ENCODE assay signal across 8 cellular contexts in genomic region chr17:7306911-7307685, GRCh38. TPM values are rescaled to one million over a fixed set of nuclear protein-coding genes. Genes with fewer than 3 reads are reported as not detected.
DNase-seq lines count a peak whose midpoint lies in the region; ATAC-seq and TF ChIP-seq lines count a peak whose summit lies in the region.

Gene EIF5A, plus strand, starts transcription at chr17:7307628. Its CDS starts 2,008 bp downstream, at chr17:7309636.

- ATAC-seq in GM18907 (IDR thresholded peaks at IDR 0.05; ENCODE audit: unreplicated experiment) (peak; percentile 77), HG03159 (IDR thresholded peaks at IDR 0.05; ENCODE audit: unreplicated experiment) (peak; percentile 62), WTC11 (peak; percentile 87)

- peak within 1 kb of the TSS; percentile 95 for H3K27ac ChIP-seq in smooth muscle cell (ENCODE audit: low read depth)

- peak within 1 kb of the TSS; percentile 99 for H3K4me2 ChIP-seq in smooth muscle cell

- POLR2A ChIA-PET in AG04449 (lab: Yijun Ruan, JAX) (no interaction called here), WTC11 (lab: Charles Lee) (no interaction called here)

- H3K9ac ChIP-seq in smooth muscle cell (ENCODE audit: low read depth) = peak within 1 kb of the TSS; percentile 98

- no peaks in the 10 kb centered on the region for H3K9me3 ChIP-seq in smooth muscle cell (replicated peaks; ENCODE audit: low read depth)

- peaks cover 4% of the 10 kb centered on the region for H3K36me3 ChIP-seq in smooth muscle cell (ENCODE audit: low read depth)

- peak within 1 kb of the TSS; percentile 92 for H3K4me3 ChIP-seq in AG04449 (ENCODE audit: low read depth, low read length)
- H3K4me3 ChIP-seq in cardiac fibroblast (replicated peaks in 1 of 2; ENCODE audit: low read depth in 2 of 2, low read length in 2 of 2) = peak within 1 kb of the TSS; percentile 89 to 93
- peak within 1 kb of the TSS; percentile 85 for H3K4me3 ChIP-seq in smooth muscle cell

- H3K36me3 Mint-ChIP-seq in WTC11 = peaks cover 28% of the 10 kb centered on the region

- CTCF ChIA-PET in AG04449 (lab: Yijun Ruan, JAX) (interaction anchor here (2.3 to 11.7 kb wide), 2 partner anchors 11 to 23 kb away, joined by 15 to 255 read pairs; partner anchors contain the start of gene SLC2A4), WTC11 (lab: Charles Lee) (interaction anchor here (2.0 kb wide), 1 partner anchor 26 kb away, joined by 7 read pairs; the partner anchor contains the start of gene SLC2A4)

- DNase-seq in AG04449 (ENCODE audit: low read depth, low spot score) = peak; percentile 99
- peak; percentile 99 for DNase-seq in NCI-H226
- DNase-seq in WTC11 (ENCODE audit: low spot score) = peak; percentile 100
- DNase-seq in cardiac fibroblast (ENCODE audit: low read depth in 2 of 2) = peak; percentile 100
- DNase-seq in iPS-NIHi7 (ENCODE audit: extremely low spot score) = peak; percentile 96
- peak; percentile 100 for DNase-seq in smooth muscle cell (lab: John Stamatoyannopoulos, UW; ENCODE audit: unreplicated experiment)

- H3F3A ChIP-seq in smooth muscle cell (ENCODE audit: low read depth) = peaks cover 23% of the 10 kb centered on the region

- H4K20me1 ChIP-seq in smooth muscle cell (ENCODE audit: low read depth) = peaks cover 43% of the 10 kb centered on the region

- H3K4me1 Mint-ChIP-seq in WTC11 = peaks cover 26% of the 10 kb centered on the region

- H2AFZ ChIP-seq in smooth muscle cell (ENCODE audit: low read depth) = peak within 1 kb of the TSS; percentile 56

- peaks cover 45% of the 10 kb centered on the region for H3K79me2 ChIP-seq in smooth muscle cell (ENCODE audit: low read depth)

- H3K27me3 ChIP-seq in smooth muscle cell (ENCODE audit: low read depth) = no peaks in the 10 kb centered on the region

- H3K4me1 ChIP-seq in smooth muscle cell (ENCODE audit: low read depth) = peaks cover 10% of the 10 kb centered on the region

- peaks cover 4% of the 10 kb centered on the region for H3K9me3 Mint-ChIP-seq in WTC11

- peak within 1 kb of the TSS; percentile 89 for H3K4me3 Mint-ChIP-seq in WTC11

- no peak for TF ChIP-seq CTCF in AG04449 (IDR thresholded peaks at IDR 0.05; ENCODE audit: insufficient read depth, low read length, missing control alignments)
- no peak for TF ChIP-seq CTCF in WTC11 (IDR thresholded peaks at IDR 0.05)
- no peak for TF ChIP-seq CTCF in cardiac fibroblast (IDR thresholded peaks at IDR 0.05; ENCODE audit: low read depth, low read length)
- no peak for TF ChIP-seq CTCF in smooth muscle cell (IDR thresholded peaks at IDR 0.05; ENCODE audit: borderline replicate concordance, insufficient read depth, poor library complexity, severe bottlenecking)

- under 1% methylated on average over 64 of the region's 64 CpGs for WGBS in smooth muscle cell (ENCODE audit: low lambda C conversion rate)

- peak within 1 kb of the TSS; percentile 99 for H3K27ac Mint-ChIP-seq in WTC11

- H3K27me3 Mint-ChIP-seq in WTC11 (ENCODE audit: low read depth) = peaks cover 15% of the 10 kb centered on the region

TF ChIP-seq in WTC11, 78 proteins besides CTCF, POLR2A, EP300 and RAD21 (continues in another document):
- TF ChIP-seq TEAD4 (CRISPR knock-in tag; IDR thresholded peaks at IDR 0.05) (no peak), NR1H2 (CRISPR knock-in tag; IDR thresholded peaks at IDR 0.05) (no peak), TEAD1 (CRISPR knock-in tag; IDR thresholded peaks at IDR 0.05) (no peak; the same call in 1 of the 2 replicates), USF1 (CRISPR knock-in tag; IDR thresholded peaks at IDR 0.05) (peak; percentile 30; the same call in 1 of the 2 replicates), OVOL2 (CRISPR knock-in tag; IDR thresholded peaks at IDR 0.05; ENCODE audit: borderline replicate concordance) (no peak), SMAD3 (CRISPR knock-in tag; IDR thresholded peaks at IDR 0.05; ENCODE audit: borderline replicate concordance) (no peak), CREB1 (CRISPR knock-in tag; IDR thresholded peaks at IDR 0.05) (no peak)
- TF ChIP-seq, protein P1, sequence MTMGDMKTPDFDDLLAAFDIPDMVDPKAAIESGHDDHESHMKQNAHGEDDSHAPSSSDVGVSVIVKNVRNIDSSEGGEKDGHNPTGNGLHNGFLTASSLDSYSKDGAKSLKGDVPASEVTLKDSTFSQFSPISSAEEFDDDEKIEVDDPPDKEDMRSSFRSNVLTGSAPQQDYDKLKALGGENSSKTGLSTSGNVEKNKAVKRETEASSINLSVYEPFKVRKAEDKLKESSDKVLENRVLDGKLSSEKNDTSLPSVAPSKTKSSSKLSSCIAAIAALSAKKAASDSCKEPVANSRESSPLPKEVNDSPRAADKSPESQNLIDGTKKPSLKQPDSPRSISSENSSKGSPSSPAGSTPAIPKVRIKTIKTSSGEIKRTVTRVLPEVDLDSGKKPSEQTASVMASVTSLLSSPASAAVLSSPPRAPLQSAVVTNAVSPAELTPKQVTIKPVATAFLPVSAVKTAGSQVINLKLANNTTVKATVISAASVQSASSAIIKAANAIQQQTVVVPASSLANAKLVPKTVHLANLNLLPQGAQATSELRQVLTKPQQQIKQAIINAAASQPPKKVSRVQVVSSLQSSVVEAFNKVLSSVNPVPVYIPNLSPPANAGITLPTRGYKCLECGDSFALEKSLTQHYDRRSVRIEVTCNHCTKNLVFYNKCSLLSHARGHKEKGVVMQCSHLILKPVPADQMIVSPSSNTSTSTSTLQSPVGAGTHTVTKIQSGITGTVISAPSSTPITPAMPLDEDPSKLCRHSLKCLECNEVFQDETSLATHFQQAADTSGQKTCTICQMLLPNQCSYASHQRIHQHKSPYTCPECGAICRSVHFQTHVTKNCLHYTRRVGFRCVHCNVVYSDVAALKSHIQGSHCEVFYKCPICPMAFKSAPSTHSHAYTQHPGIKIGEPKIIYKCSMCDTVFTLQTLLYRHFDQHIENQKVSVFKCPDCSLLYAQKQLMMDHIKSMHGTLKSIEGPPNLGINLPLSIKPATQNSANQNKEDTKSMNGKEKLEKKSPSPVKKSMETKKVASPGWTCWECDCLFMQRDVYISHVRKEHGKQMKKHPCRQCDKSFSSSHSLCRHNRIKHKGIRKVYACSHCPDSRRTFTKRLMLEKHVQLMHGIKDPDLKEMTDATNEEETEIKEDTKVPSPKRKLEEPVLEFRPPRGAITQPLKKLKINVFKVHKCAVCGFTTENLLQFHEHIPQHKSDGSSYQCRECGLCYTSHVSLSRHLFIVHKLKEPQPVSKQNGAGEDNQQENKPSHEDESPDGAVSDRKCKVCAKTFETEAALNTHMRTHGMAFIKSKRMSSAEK (CRISPR knock-in tag; IDR thresholded peaks at IDR 0.05; ENCODE audit: borderline replicate concordance) = no peak
- TF ChIP-seq, protein P2, sequence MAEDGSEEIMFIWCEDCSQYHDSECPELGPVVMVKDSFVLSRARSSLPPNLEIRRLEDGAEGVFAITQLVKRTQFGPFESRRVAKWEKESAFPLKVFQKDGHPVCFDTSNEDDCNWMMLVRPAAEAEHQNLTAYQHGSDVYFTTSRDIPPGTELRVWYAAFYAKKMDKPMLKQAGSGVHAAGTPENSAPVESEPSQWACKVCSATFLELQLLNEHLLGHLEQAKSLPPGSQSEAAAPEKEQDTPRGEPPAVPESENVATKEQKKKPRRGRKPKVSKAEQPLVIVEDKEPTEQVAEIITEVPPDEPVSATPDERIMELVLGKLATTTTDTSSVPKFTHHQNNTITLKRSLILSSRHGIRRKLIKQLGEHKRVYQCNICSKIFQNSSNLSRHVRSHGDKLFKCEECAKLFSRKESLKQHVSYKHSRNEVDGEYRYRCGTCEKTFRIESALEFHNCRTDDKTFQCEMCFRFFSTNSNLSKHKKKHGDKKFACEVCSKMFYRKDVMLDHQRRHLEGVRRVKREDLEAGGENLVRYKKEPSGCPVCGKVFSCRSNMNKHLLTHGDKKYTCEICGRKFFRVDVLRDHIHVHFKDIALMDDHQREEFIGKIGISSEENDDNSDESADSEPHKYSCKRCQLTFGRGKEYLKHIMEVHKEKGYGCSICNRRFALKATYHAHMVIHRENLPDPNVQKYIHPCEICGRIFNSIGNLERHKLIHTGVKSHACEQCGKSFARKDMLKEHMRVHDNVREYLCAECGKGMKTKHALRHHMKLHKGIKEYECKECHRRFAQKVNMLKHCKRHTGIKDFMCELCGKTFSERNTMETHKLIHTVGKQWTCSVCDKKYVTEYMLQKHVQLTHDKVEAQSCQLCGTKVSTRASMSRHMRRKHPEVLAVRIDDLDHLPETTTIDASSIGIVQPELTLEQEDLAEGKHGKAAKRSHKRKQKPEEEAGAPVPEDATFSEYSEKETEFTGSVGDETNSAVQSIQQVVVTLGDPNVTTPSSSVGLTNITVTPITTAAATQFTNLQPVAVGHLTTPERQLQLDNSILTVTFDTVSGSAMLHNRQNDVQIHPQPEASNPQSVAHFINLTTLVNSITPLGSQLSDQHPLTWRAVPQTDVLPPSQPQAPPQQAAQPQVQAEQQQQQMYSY (CRISPR knock-in tag; IDR thresholded peaks at IDR 0.05) = peak; percentile 52
- TF ChIP-seq, protein P3, sequence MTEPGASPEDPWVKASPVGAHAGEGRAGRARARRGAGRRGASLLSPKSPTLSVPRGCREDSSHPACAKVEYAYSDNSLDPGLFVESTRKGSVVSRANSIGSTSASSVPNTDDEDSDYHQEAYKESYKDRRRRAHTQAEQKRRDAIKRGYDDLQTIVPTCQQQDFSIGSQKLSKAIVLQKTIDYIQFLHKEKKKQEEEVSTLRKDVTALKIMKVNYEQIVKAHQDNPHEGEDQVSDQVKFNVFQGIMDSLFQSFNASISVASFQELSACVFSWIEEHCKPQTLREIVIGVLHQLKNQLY (CRISPR knock-in tag; IDR thresholded peaks at IDR 0.05) = no peak
- TF ChIP-seq, protein P4, sequence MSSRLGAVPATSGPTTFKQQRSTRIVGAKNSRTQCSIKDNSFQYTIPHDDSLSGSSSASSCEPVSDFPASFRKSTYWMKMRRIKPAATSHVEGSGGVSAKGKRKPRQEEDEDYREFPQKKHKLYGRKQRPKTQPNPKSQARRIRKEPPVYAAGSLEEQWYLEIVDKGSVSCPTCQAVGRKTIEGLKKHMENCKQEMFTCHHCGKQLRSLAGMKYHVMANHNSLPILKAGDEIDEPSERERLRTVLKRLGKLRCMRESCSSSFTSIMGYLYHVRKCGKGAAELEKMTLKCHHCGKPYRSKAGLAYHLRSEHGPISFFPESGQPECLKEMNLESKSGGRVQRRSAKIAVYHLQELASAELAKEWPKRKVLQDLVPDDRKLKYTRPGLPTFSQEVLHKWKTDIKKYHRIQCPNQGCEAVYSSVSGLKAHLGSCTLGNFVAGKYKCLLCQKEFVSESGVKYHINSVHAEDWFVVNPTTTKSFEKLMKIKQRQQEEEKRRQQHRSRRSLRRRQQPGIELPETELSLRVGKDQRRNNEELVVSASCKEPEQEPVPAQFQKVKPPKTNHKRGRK (CRISPR knock-in tag; IDR thresholded peaks at IDR 0.05; ENCODE audit: borderline replicate concordance) = no peak

RNA-seq across cellular contexts. Expression of gene EIF5A, which starts in this region (rescaled TPM):
- 929 to 1,021 TPM (median 936 TPM) in 3 replicates for total RNA-seq in WTC11 (2021)
- total RNA-seq in smooth muscle cell = 260 and 323 TPM in 2 replicates
- polyA plus RNA-seq in smooth muscle cell = 797 and 860 TPM in 2 replicates

Comparison
In these comparisons a context has a peak if more than half of its experiments do, and no peak if none do; other contexts are left out.
1. Peak in every context shown above with its lines: DNase-seq, ATAC-seq, H3K4me3 ChIP-seq and H3K27ac ChIP-seq.